Comparison of ENCODE assay signal across 13 cellular contexts in genomic region chr7:88226886-88227516, GRCh38. TPM values are rescaled to one million over a fixed set of nuclear protein-coding genes. Genes with fewer than 3 reads are reported as not detected.
DNase-seq lines count a peak whose midpoint lies in the region; ATAC-seq and TF ChIP-seq lines count a peak whose summit lies in the region.
"Had no signal": no experiment of that assay in that cellular context is flagged by ENCODE, and none has a peak within 500 bp of the region (broad histone marks: within the 10 kb centered on the region; RNA-seq: fewer than 3 reads in every experiment).

No MANE protein-coding gene starts in this region.

- no peaks in the 10 kb centered on the region for H3K36me3 Mint-ChIP-seq in MCF 10A (ENCODE audit: insufficient read depth, unreplicated experiment)

- H3K36me3 ChIP-seq in breast epithelium, result no peaks in the 10 kb centered on the region
- no peaks in the 10 kb centered on the region for H3K36me3 ChIP-seq in body of pancreas (replicated peaks in 1 of 2; ENCODE audit: insufficient read depth in 1 of 2, low read depth in 2 of 2)
- no peaks in the 10 kb centered on the region for H3K36me3 ChIP-seq in HAP-1 (replicated peaks)
- H3K36me3 ChIP-seq in aorta (ENCODE audit: control insufficient read depth in 1 of 2, insufficient read depth in 2 of 2, low read length in 1 of 2), result no peaks in the 10 kb centered on the region
- H3K36me3 ChIP-seq: heart right ventricle, ovary had no signal

- H3K4me3 ChIP-seq in breast epithelium (no peak overlapping the region), body of pancreas (no peak overlapping the region), HAP-1 (no peak overlapping the region), aorta (ENCODE audit: low read length in 2 of 2) (no peak overlapping the region)
- H3K4me3 ChIP-seq: heart right ventricle, ovary had no signal

- H3K27me3 ChIP-seq in breast epithelium (no peaks in the 10 kb centered on the region), body of pancreas (no peaks in the 10 kb centered on the region), HAP-1 (ENCODE audit: low read depth) (no peaks in the 10 kb centered on the region), aorta (ENCODE audit: control insufficient read depth in 1 of 2, insufficient read depth in 2 of 2, low read length in 1 of 2) (no peaks in the 10 kb centered on the region)
- H3K27me3 ChIP-seq: heart right ventricle, ovary had no signal

- no peak for TF ChIP-seq CTCF in MCF 10A (IDR thresholded peaks at IDR 0.05; ENCODE audit: unreplicated experiment)
- TF ChIP-seq CTCF in breast epithelium (IDR thresholded peaks at IDR 0.05), result no peak
- TF ChIP-seq CTCF in body of pancreas (IDR thresholded peaks at IDR 0.05), result peak in 1 of 7 experiments; percentile 11

- peak overlapping the region in 1 of 2 donors; percentile 20 for H3K27ac ChIP-seq in breast epithelium
- peak overlapping the region; percentile 59 to 80 (median 68) for H3K27ac ChIP-seq in body of pancreas
- H3K27ac ChIP-seq in aorta (ENCODE audit: low read depth in 1 of 2, low read length in 2 of 2), result no peak overlapping the region
- H3K27ac ChIP-seq: heart right ventricle, ovary had no signal

- H3K4me1 ChIP-seq in breast epithelium (no peaks in the 10 kb centered on the region), body of pancreas (peaks cover 35% of the 10 kb centered on the region), HAP-1 (no peaks in the 10 kb centered on the region), aorta (ENCODE audit: control insufficient read depth in 1 of 2, insufficient read depth in 2 of 2, low read length in 2 of 2) (no peaks in the 10 kb centered on the region)

- in situ Hi-C loops in HAP-1 (cut with MboI; ENCODE audit: low sequenced_read_pairs), result loop anchor here (25.0 kb wide), 1 partner anchor 310 kb away; no protein-coding TSS in a partner anchor

- H3K4me3 Mint-ChIP-seq in MCF 10A (ENCODE audit: unreplicated experiment), result no peak overlapping the region
- H3K4me3 Mint-ChIP-seq: activated CD4-positive, alpha-beta T cell treated with anti-CD3 and anti-CD28 coated beads for 36 hours; activated naive CD8-positive, alpha-beta T cell treated with anti-CD3 and anti-CD28 coated beads, Interleukin-2, amount 50 U/mL, for 24 hours had no signal

- no peaks in the 10 kb centered on the region for H3K27me3 Mint-ChIP-seq in MCF 10A (ENCODE audit: insufficient read depth, unreplicated experiment)

- DNase-seq in MCF 10A (ENCODE audit: unreplicated experiment) (peak; percentile 92), breast epithelium (ENCODE audit: low spot score in 2 of 2) (no peak), body of pancreas (peak; percentile 63 to 81 (median 76)), left lobe of liver (ENCODE audit: low spot score) (peak; percentile 88), HAP-1 (ENCODE audit: low spot score in 2 of 2) (no peak), aorta (no peak)
- no peak for DNase-seq in activated effector memory CD4-positive, alpha-beta T cell treated with anti-CD3 and anti-CD28 coated beads, Interleukin-2, amount 50 U/mL, for 16 hours
- DNase-seq: activated CD4-positive, alpha-beta T cell treated with anti-CD3 and anti-CD28 coated beads for 36 hours; activated naive CD8-positive, alpha-beta T cell treated with anti-CD3 and anti-CD28 coated beads, Interleukin-2, amount 50 U/mL, for 24 hours; heart right ventricle; NCI-H69; ovary had no signal

- POLR2A ChIA-PET in MCF 10A (lab: Yijun Ruan, JAX), result interaction anchor here (0.6 to 2.2 kb wide), 4 partner anchors 9 to 85 kb away, joined by 3 to 4 read pairs (median 4); no protein-coding TSS in a partner anchor

- intact Hi-C loops in MCF 10A (cut with micrococcal nuclease), result no loop called here
- intact Hi-C loops in breast epithelium (cut with DNase I; ENCODE audit: low total_unique reads), result no loop called here
- intact Hi-C loops in body of pancreas (cut with DNase I), result no loop called here
- intact Hi-C loops in aorta (cut with DNase I), result no loop called here

- no TSS peak for BruUV-seq in MCF 10A (replicated peaks; lab: Mats Ljungman, UMichigan)

- ATAC-seq in body of pancreas (peak; percentile 97), left lobe of liver (peak; percentile 88), HG03565 (IDR thresholded peaks at IDR 0.05; ENCODE audit: unreplicated experiment) (no peak), aorta (ENCODE audit: low FRiP score) (no peak)
- ATAC-seq: activated CD4-positive, alpha-beta T cell treated with anti-CD3 and anti-CD28 coated beads for 36 hours; activated naive CD8-positive, alpha-beta T cell treated with anti-CD3 and anti-CD28 coated beads, Interleukin-2, amount 50 U/mL, for 24 hours; heart right ventricle had no signal

- peak overlapping the region; percentile 76 for H3K27ac Mint-ChIP-seq in MCF 10A (ENCODE audit: low read depth, unreplicated experiment)
- H3K27ac Mint-ChIP-seq: activated CD4-positive, alpha-beta T cell treated with anti-CD3 and anti-CD28 coated beads for 36 hours; activated naive CD8-positive, alpha-beta T cell treated with anti-CD3 and anti-CD28 coated beads, Interleukin-2, amount 50 U/mL, for 24 hours had no signal

- H3K9me3 ChIP-seq in breast epithelium (no peaks in the 10 kb centered on the region), body of pancreas (no peaks in the 10 kb centered on the region), HAP-1 (no peaks in the 10 kb centered on the region), aorta (ENCODE audit: control insufficient read depth, low read length) (peaks cover 1% of the 10 kb centered on the region)

- no peaks in the 10 kb centered on the region for H3K9me3 Mint-ChIP-seq in MCF 10A (ENCODE audit: unreplicated experiment)

- no peaks in the 10 kb centered on the region for H3K4me1 Mint-ChIP-seq in MCF 10A (ENCODE audit: insufficient read depth, unreplicated experiment)
- H3K4me1 Mint-ChIP-seq: activated CD4-positive, alpha-beta T cell treated with anti-CD3 and anti-CD28 coated beads for 36 hours had no signal

- TF ChIP-seq POLR2A in breast epithelium (IDR thresholded peaks at IDR 0.05) (no peak), body of pancreas (IDR thresholded peaks at IDR 0.05) (peak in 2 of 3 donors; percentile 10 to 11)

- WGBS in body of pancreas, 2 donors, result 16 to 32% methylated on average over 6 of the region's 6 CpGs
- 92 to 93% methylated on average over 6 of the region's 6 CpGs for WGBS in aorta, 2 donors

- CTCF ChIA-PET in MCF 10A (lab: Yijun Ruan, JAX), result interaction anchor here (0.6 to 1.9 kb wide), 7 partner anchors 9 to 929 kb away, joined by 3 to 10 read pairs (median 4); no protein-coding TSS in a partner anchor

RNA-seq across cellular contexts. Expression of gene SRI, which starts 7.2 kb away (rescaled TPM):
- total RNA-seq in MCF 10A (2022) (80.0 and 110 TPM in 2 replicates), breast epithelium (100 to 1,000 TPM in 1 of 3 donors, 10 to 100 TPM in 2; 69.1 to 115 (median 90.9) TPM), body of pancreas (10 to 100 TPM; 23.1 to 36.3 TPM), left lobe of liver (17.4 TPM), aorta (100 to 1,000 TPM; 104 to 109 TPM)
- polyA plus RNA-seq in aorta, result 100 to 1,000 TPM in 1 of 2 donors, 10 to 100 TPM in 1; 97.7 to 186 TPM

Comparison
In these comparisons a context has a peak if more than half of its experiments do, and no peak if none do; other contexts are left out.
1. DNase-seq: peak in MCF 10A (single experiment), body of pancreas (4 of 4) and left lobe of liver (single experiment); none in breast epithelium (0 of 2), HAP-1 (0 of 2), aorta (0 of 2) and activated effector memory CD4-positive, alpha-beta T cell treated with anti-CD3 and anti-CD28 coated beads, Interleukin-2, amount 50 U/mL, for 16 hours (single experiment).
2. H3K27ac ChIP-seq: peak in body of pancreas (4 of 4); none in aorta (0 of 2).
3. ATAC-seq: peak in body of pancreas (single experiment) and left lobe of liver (single experiment); none in HG03565 (single experiment) and aorta (single experiment).